9 cellular contexts compared by ENCODE assay signal in the genomic region with DNA sequence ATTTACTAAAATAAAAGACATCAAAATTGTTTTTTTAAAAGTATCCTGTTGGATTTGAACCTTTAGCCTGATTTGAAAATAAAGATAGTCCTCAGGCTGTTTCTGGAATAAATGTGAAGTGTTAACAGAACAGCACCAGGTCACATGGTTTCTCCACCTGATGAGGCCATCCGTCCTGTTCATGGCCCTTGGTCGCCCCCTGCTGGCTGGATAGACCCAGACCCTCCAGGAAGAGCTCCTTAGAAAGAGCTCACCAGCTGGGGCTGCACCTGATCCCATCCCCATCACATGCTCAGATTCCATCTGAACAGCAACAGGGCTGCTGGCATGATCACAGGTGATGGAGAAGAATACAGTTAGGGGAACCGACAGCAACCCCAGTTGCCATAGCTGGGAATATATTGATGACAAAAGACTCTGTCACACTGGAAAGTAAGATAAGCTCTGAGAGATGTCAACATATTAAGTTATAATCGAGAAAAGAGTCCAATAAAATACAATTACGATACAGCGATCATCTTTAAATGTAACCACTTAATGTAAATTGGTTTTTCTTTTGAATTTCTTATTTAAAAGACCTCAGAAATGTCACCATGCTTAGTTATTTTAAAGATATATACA. TPM values are rescaled to one million over a fixed set of nuclear protein-coding genes. Genes with fewer than 3 reads are reported as not detected.
A peak's percentile ranks its signal among the peaks of the same experiment; 100 is the strongest.
DNase-seq lines count a peak whose midpoint lies in the region; ATAC-seq lines count a peak whose summit lies in the region.
"Had no signal": no experiment of that assay in that cellular context is flagged by ENCODE, and none has a peak within 500 bp of the region (broad histone marks: within the 10 kb centered on the region; RNA-seq: fewer than 3 reads in every experiment).

No MANE protein-coding gene starts in this region.

- H3K27me3 Mint-ChIP-seq in activated CD4-positive, alpha-beta memory T cell treated with anti-CD3 and anti-CD28 coated beads for 36 hours = peaks cover 3% of the 10 kb centered on the region

- intact Hi-C loops in activated CD4-positive, alpha-beta memory T cell treated with anti-CD3 and anti-CD28 coated beads for 36 hours (cut with micrococcal nuclease) = loop anchor here (1.0 kb wide), 1 partner anchor 227 kb away; no protein-coding TSS in a partner anchor

- no peaks in the 10 kb centered on the region for H3K36me3 Mint-ChIP-seq in activated CD4-positive, alpha-beta memory T cell treated with anti-CD3 and anti-CD28 coated beads for 36 hours

- peak; percentile 80 for DNase-seq in COLO668 (lab: John Stamatoyannopoulos, UW; ENCODE audit: unreplicated experiment)
- peak; percentile 73 for DNase-seq in NCI-H526 treated with DMSO at 0.1 percent for 48 hours (lab: John Stamatoyannopoulos, UW)
- DNase-seq in activated CD4-positive, alpha-beta memory T cell treated with anti-CD3 and anti-CD28 coated beads for 36 hours = peak; percentile 92
- peak; percentile 89 for DNase-seq in ecto neural progenitor cell (ENCODE audit: low spot score)
- peak; percentile 81 to 90 for DNase-seq in lung microvascular endothelial cell (ENCODE audit: low read depth in 2 of 2)
- DNase-seq in stimulated activated CD8-positive, alpha-beta memory T cell treated with anti-CD3 and anti-CD28 coated beads, Interleukin-15, amount 100 ng/mL, for 48 hours (ENCODE audit: low read depth in 2 of 2) = peak; percentile 70 to 79

- CTCF ChIA-PET in activated CD4-positive, alpha-beta memory T cell treated with anti-CD3 and anti-CD28 coated beads for 36 hours (lab: Charles Lee) = interaction anchor here (0.6 to 2.3 kb wide), 30 partner anchors 8 to 828 kb away, joined by 3 to 26 read pairs (median 4); partner anchors contain the start of genes OR2A2 and TCAF1

- no peaks in the 10 kb centered on the region for H3K4me1 Mint-ChIP-seq in activated CD4-positive, alpha-beta memory T cell treated with anti-CD3 and anti-CD28 coated beads for 36 hours (ENCODE audit: low read depth)

- no peak overlapping the region for H3K4me3 Mint-ChIP-seq in activated CD4-positive, alpha-beta memory T cell treated with anti-CD3 and anti-CD28 coated beads for 36 hours

- POLR2A ChIA-PET in activated CD4-positive, alpha-beta memory T cell treated with anti-CD3 and anti-CD28 coated beads for 36 hours (lab: Charles Lee) = interaction anchor here (0.7 kb wide), 1 partner anchor 227 kb away, joined by 3 read pairs; the partner anchor contains the start of gene TCAF1

- ATAC-seq in GM19452 (IDR thresholded peaks at IDR 0.05; ENCODE audit: unreplicated experiment) = peak; percentile 99
- ATAC-seq in HG03469 (IDR thresholded peaks at IDR 0.05; ENCODE audit: unreplicated experiment) = peak; percentile 98

- no peaks in the 10 kb centered on the region for H3K9me3 Mint-ChIP-seq in activated CD4-positive, alpha-beta memory T cell treated with anti-CD3 and anti-CD28 coated beads for 36 hours

- H3K27ac Mint-ChIP-seq in activated CD4-positive, alpha-beta memory T cell treated with anti-CD3 and anti-CD28 coated beads for 36 hours = no peak overlapping the region

RNA-seq across cellular contexts. Expression of gene OR2A14, which starts 4.8 kb away (rescaled TPM):
- total RNA-seq in activated CD4-positive, alpha-beta memory T cell treated with anti-CD3 and anti-CD28 coated beads for 36 hours = not detected
- not detected in 2 replicates for total RNA-seq in lung microvascular endothelial cell
- total RNA-seq: T-helper 2 cell treated with Interferon-gamma antibody and Interleukin-4, amounts not matched to agents 100 ng/mL and 5 ng/mL, for 36 hours had no signal

RNA-seq across cellular contexts. Expression of gene OR2A2, which starts 18.4 kb away (rescaled TPM):
- total RNA-seq in activated CD4-positive, alpha-beta memory T cell treated with anti-CD3 and anti-CD28 coated beads for 36 hours = not detected
- not detected in 2 replicates for total RNA-seq in lung microvascular endothelial cell
- total RNA-seq: T-helper 2 cell treated with Interferon-gamma antibody and Interleukin-4, amounts not matched to agents 100 ng/mL and 5 ng/mL, for 36 hours had no signal

RNA-seq across cellular contexts. Expression of gene OR2A12, which starts 41.7 kb away (rescaled TPM):
- not detected for total RNA-seq in activated CD4-positive, alpha-beta memory T cell treated with anti-CD3 and anti-CD28 coated beads for 36 hours
- not detected in 2 replicates for total RNA-seq in lung microvascular endothelial cell
- total RNA-seq: T-helper 2 cell treated with Interferon-gamma antibody and Interleukin-4, amounts not matched to agents 100 ng/mL and 5 ng/mL, for 36 hours had no signal

RNA-seq across cellular contexts. Expression of gene CTAGE4, which starts 55.4 kb away (rescaled TPM):
- total RNA-seq in activated CD4-positive, alpha-beta memory T cell treated with anti-CD3 and anti-CD28 coated beads for 36 hours = 1 to 10 TPM; 3.1 to 3.6 TPM
- total RNA-seq in lung microvascular endothelial cell = not detected in 2 replicates

RNA-seq across cellular contexts. Expression of gene OR2A25, which starts 58.2 kb away (rescaled TPM):
- total RNA-seq in activated CD4-positive, alpha-beta memory T cell treated with anti-CD3 and anti-CD28 coated beads for 36 hours = not detected
- not detected in 2 replicates for total RNA-seq in lung microvascular endothelial cell
- total RNA-seq: T-helper 2 cell treated with Interferon-gamma antibody and Interleukin-4, amounts not matched to agents 100 ng/mL and 5 ng/mL, for 36 hours had no signal

Comparison
In these comparisons a context has a peak if more than half of its experiments do, and no peak if none do; other contexts are left out.
1. Peak in every context shown above with its lines: DNase-seq and ATAC-seq.